ENCODE assay signal across 1 cellular context in genomic region chr20:3426766-3427165, GRCh38. TPM values are rescaled to one million over a fixed set of nuclear protein-coding genes. Genes with fewer than 3 reads are reported as not detected.
"Had no signal": no experiment of that assay in that cellular context is flagged by ENCODE, and none has a peak within 500 bp of the region (broad histone marks: within the 10 kb centered on the region; RNA-seq: fewer than 3 reads in every experiment).

No MANE protein-coding gene starts in this region.

RNA-seq across cellular contexts. Expression of gene DNAAF9, which starts 19.3 kb away (rescaled TPM):
- total RNA-seq: HT-29 had no signal
